In the genomic region with DNA sequence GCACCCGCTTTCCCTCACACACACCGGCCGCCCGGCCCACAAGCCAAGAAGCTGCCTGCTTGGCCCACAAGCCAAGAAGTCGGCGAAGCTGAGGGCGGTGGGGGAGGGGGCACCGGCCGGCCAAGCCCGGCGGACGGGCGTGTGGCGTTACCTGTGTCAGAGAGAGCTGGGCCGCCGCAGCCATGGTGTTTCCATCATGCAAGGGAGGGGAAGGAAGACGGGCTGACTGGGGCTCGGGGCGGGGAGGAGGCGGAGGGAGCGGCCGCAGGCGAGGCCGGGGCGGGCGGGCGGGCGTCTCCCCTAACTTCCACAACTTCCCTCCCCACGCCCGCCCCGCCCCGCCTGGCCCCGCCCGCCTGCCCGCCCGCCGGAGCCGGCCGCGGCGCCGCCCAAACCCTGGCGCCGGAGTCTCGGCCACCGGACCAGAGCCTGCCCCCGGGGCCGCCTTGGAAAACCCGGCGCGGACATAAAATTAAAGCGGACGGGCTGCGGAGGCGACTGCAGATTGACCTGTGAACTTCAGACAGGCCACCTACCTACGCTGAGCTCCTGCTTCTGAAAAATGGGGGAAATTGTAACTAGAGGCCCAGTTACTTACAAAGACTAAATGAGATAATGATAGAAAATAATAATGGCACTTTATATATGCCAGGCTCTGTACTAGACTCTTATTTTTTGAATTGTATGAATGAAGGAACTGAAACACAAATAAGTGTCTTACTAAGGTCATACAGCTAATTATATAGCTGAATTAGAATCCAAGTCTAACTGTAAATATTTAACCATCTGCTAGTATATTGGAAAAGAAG, we compare ENCODE assay signal across 8 cellular contexts. TPM values are rescaled to one million over a fixed set of nuclear protein-coding genes. Genes with fewer than 3 reads are reported as not detected.
DNase-seq lines count a peak whose midpoint lies in the region; ATAC-seq and TF ChIP-seq lines count a peak whose summit lies in the region.

Gene EPS15 (minus strand): TSS at position 219 of the 809 bp plus-strand sequence. CDS start 35 bp downstream, at position 184.

- no peaks in the 10 kb centered on the region for H3K36me3 Mint-ChIP-seq in progenitor cell of endocrine pancreas (ENCODE audit: insufficient read depth)

- TF ChIP-seq POLR2A in GM10847 (IDR thresholded peaks at IDR 0.05; ENCODE audit: extremely low read depth, insufficient read length) (peak; percentile 47), upper lobe of left lung (IDR thresholded peaks at IDR 0.05) (peak in 1 of 4 donors; percentile 87)

- no peaks in the 10 kb centered on the region for H3K9me3 Mint-ChIP-seq in progenitor cell of endocrine pancreas (ENCODE audit: low read depth)

- peaks cover 26 to 41% (median 32%) of the 10 kb centered on the region in 4 donors for H3K4me1 ChIP-seq in upper lobe of left lung

- TF ChIP-seq CTCF in progenitor cell of endocrine pancreas (IDR thresholded peaks at IDR 0.05; ENCODE audit: unreplicated experiment), result no peak
- peak in 1 of 6 experiments; percentile 17 for TF ChIP-seq CTCF in upper lobe of left lung (IDR thresholded peaks at IDR 0.05)

- peak within 1 kb of the TSS; percentile 91 to 98 (median 94) for H3K27ac ChIP-seq in upper lobe of left lung

- 1 to 3% methylated on average over 22 to 54 of the region's 56 CpGs for WGBS in upper lobe of left lung, 2 donors

- intact Hi-C loops in left cardiac atrium (cut with DNase I), result loop anchor here in 1 of 2 donors (10.0 kb wide), 1 partner anchor 54 kb away; no protein-coding TSS in a partner anchor

- TF ChIP-seq EP300 in upper lobe of left lung (IDR thresholded peaks at IDR 0.05), result no peak

- peak within 1 kb of the TSS; percentile 94 for H3K4me3 Mint-ChIP-seq in progenitor cell of endocrine pancreas (ENCODE audit: low read depth)

- H3K27ac Mint-ChIP-seq in progenitor cell of endocrine pancreas, result peak within 1 kb of the TSS; percentile 93

- H3K9me3 ChIP-seq in upper lobe of left lung, result no peaks in the 10 kb centered on the region

- H3K4me3 ChIP-seq in upper lobe of left lung, result peak within 1 kb of the TSS; percentile 87 to 98 (median 88)

- H3K27me3 Mint-ChIP-seq in progenitor cell of endocrine pancreas, result no peaks in the 10 kb centered on the region

- H3K36me3 ChIP-seq in upper lobe of left lung, result no peaks in the 10 kb centered on the region

- no peaks in the 10 kb centered on the region for H3K27me3 ChIP-seq in upper lobe of left lung

- H3K4me1 Mint-ChIP-seq in progenitor cell of endocrine pancreas (ENCODE audit: low read depth), result peaks cover 21% of the 10 kb centered on the region

- DNase-seq in NCI-H128 (lab: John Stamatoyannopoulos, UW; ENCODE audit: unreplicated experiment) (peak; percentile 54), T-helper 2 cell (peak; percentile 70 to 87 (median 79)), amygdala (lab: John Stamatoyannopoulos, UW) (peak in 55 of 56 donors; percentile 22 to 87 (median 69)), left cardiac atrium (peak; percentile 88), progenitor cell of endocrine pancreas (ENCODE audit: low spot score, unreplicated experiment) (peak; percentile 78), upper lobe of left lung (peak; percentile 90 to 97)

- ATAC-seq in HG02571 (IDR thresholded peaks at IDR 0.05; ENCODE audit: unreplicated experiment), result peak; percentile 53
- peak; percentile 84 to 90 for ATAC-seq in left cardiac atrium
- peak; percentile 89 to 91 for ATAC-seq in upper lobe of left lung (ENCODE audit: low FRiP score in 2 of 2)

RNA-seq across cellular contexts. Expression of gene EPS15, which starts in this region (rescaled TPM):
- 10 to 100 TPM; 59.5 to 64.8 TPM for total RNA-seq in left cardiac atrium
- total RNA-seq in progenitor cell of endocrine pancreas, result 62.7 and 63.8 TPM in 2 replicates
- 100 to 1,000 TPM in 1 of 6 donors, 10 to 100 TPM in 5; 50.4 to 181 (median 73.3) TPM for total RNA-seq in upper lobe of left lung

Comparison
In these comparisons a context has a peak if more than half of its experiments do, and no peak if none do; other contexts are left out.
1. Peak in every context shown above with its lines: DNase-seq, ATAC-seq, H3K4me3 ChIP-seq and H3K27ac ChIP-seq.